In the genomic region with DNA sequence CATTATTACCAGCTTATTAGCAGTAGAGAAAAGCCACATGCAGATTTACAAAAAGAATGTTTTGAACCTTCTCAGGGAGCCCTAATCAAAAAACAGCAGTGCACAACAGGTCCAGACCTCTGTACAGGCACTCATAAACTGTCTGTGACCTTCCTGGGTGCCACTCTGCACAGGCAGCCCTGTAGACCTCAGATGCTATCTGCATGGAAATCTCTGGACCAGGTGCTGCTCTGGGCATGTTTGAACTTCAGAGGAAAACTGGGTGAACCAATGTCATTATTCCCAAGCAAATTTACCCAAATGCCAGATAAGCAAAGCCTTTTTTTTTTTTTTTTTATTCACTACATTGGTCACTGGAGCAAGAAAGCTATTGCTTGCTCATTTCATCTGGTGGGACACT, we compare ENCODE assay signal across 24 cellular contexts.
"Had no signal": no experiment of that assay in that cellular context is flagged by ENCODE, and none has a peak within 500 bp of the region (broad histone marks: within the 10 kb centered on the region; RNA-seq: fewer than 3 reads in every experiment).

No MANE protein-coding gene starts in this region.

- H3K4me2 ChIP-seq: neural progenitor cell had no signal

- H3K4me3 ChIP-seq: neural progenitor cell, ovary, psoas muscle, right lobe of liver, sigmoid colon, stomach, thoracic aorta, thyroid gland, tibial nerve, upper lobe of left lung, vagina had no signal

- H3K79me2 ChIP-seq: parathyroid adenoma had no signal

- H2AFZ ChIP-seq: neural progenitor cell, parathyroid adenoma had no signal

- DNase-seq: occipital lobe; ovary; posterior cingulate gyrus; psoas muscle; right cardiac atrium; right lobe of liver; sigmoid colon; small intestine; stimulated activated CD4-positive, alpha-beta T cell treated with anti-CD3 and anti-CD28 coated beads, Interleukin-15, amount 100 ng/mL, for 24 hours; stimulated activated CD4-positive, alpha-beta T cell treated with anti-CD3 and anti-CD28 coated beads, Interleukin-2, amount 100 ng/mL, for 24 hours; stimulated activated CD4-positive, alpha-beta T cell treated with anti-CD3 and anti-CD28 coated beads, Interleukin-2, amount 100 ng/mL, for 48 hours; stimulated activated CD4-positive, alpha-beta T cell treated with anti-CD3 and anti-CD28 coated beads, Interleukin-4, amount 100 ng/mL, for 24 hours; stimulated activated naive B cell treated with anti-CD40 and anti-IgM and Interleukin-4, amounts not matched to agents 10 μg/mL and 1 μg/mL and 100 μg/mL, for 72 hours; stimulated activated naive CD4-positive, alpha-beta T cell treated with Interleukin-2 at 50 U/mL for 16 hours; stomach; thyroid gland; trophoblast cell; upper lobe of left lung had no signal

- H3K9me3 ChIP-seq: ovary, psoas muscle, right lobe of liver, stomach, thoracic aorta, thyroid gland, upper lobe of left lung, vagina had no signal

- H3K4me1 ChIP-seq: parathyroid adenoma, psoas muscle, right lobe of liver, sigmoid colon, stomach, tibial nerve, upper lobe of left lung, vagina had no signal

- H3K27ac ChIP-seq: neural progenitor cell, ovary, parathyroid adenoma, psoas muscle, right lobe of liver, sigmoid colon, thoracic aorta, thyroid gland, tibial nerve, upper lobe of left lung, vagina had no signal

- H3K9ac ChIP-seq: neural progenitor cell, parathyroid adenoma had no signal

- H3K36me3 ChIP-seq: neural progenitor cell, ovary, right lobe of liver, sigmoid colon, stomach, thoracic aorta, thyroid gland, tibial nerve, upper lobe of left lung, vagina had no signal

- H3K27me3 ChIP-seq: neural progenitor cell, ovary, right lobe of liver, sigmoid colon, stomach, thyroid gland, tibial nerve, upper lobe of left lung, vagina had no signal

- ATAC-seq: psoas muscle; right cardiac atrium; right lobe of liver; stimulated activated effector memory CD8-positive, alpha-beta T cell treated with anti-CD3 and anti-CD28 coated beads, Interleukin-12 subunit alpha, Interleukin-12 subunit beta, amount 100 ng/mL, for 72 hours; stimulated activated naive B cell treated with anti-CD40 and anti-IgM and Interleukin-4, amounts not matched to agents 10 μg/mL and 1 μg/mL and 100 μg/mL, for 72 hours had no signal
